Comparison of ENCODE assay signal across 15 cellular contexts in the genomic region with DNA sequence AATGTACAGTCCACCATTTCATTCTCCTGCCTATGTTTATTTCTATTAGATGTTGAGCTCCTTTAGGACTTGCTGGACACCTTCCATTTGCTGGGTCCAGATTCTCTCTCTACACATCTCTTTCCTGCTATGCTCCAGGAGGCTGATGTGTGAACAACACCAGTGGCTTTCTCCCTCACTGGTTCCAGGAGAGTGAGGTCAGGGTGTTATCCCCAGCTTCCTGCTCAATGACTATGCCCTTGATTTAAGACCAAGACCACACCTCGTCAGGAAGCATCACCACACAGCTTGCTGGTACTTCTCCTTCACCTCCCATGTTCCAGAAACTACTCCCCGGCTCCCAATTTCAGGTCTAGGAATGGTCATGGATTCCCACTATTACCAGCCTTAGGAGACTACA. TPM values are rescaled to one million over a fixed set of nuclear protein-coding genes. Genes with fewer than 3 reads are reported as not detected.
A peak's percentile ranks its signal among the peaks of the same experiment; 100 is the strongest.
DNase-seq lines count a peak whose midpoint lies in the region; ATAC-seq and TF ChIP-seq lines count a peak whose summit lies in the region.
"Had no signal": no experiment of that assay in that cellular context is flagged by ENCODE, and none has a peak within 500 bp of the region (broad histone marks: within the 10 kb centered on the region; RNA-seq: fewer than 3 reads in every experiment).

No MANE protein-coding gene starts in this region.

- peaks cover 0 to 11% of the 10 kb centered on the region in 2 donors for H3K36me3 Mint-ChIP-seq in activated naive CD4-positive, alpha-beta T cell treated with anti-CD3 and anti-CD28 coated beads, Interleukin-2, amount 50 U/mL, for 72 hours
- H3K36me3 Mint-ChIP-seq in activated naive CD4-positive, alpha-beta T cell treated with anti-CD3 and anti-CD28 coated beads, Interleukin-2, amount 10 ng/mL, durations not matched to agents 7 days and 5 days: peaks cover 11% of the 10 kb centered on the region
- H3K36me3 Mint-ChIP-seq in T-cell (no peaks in the 10 kb centered on the region), natural killer cell (no peaks in the 10 kb centered on the region)
- H3K36me3 Mint-ChIP-seq in central memory CD8-positive, alpha-beta T cell (ENCODE audit: insufficient read depth): peaks cover 5% of the 10 kb centered on the region

- H3K27me3 Mint-ChIP-seq in activated naive CD4-positive, alpha-beta T cell treated with anti-CD3 and anti-CD28 coated beads, Interleukin-2, amount 10 ng/mL, durations not matched to agents 7 days and 5 days: no peaks in the 10 kb centered on the region
- H3K27me3 Mint-ChIP-seq in T-cell (no peaks in the 10 kb centered on the region), natural killer cell (ENCODE audit: low read depth in 2 of 2) (no peaks in the 10 kb centered on the region)
- no peaks in the 10 kb centered on the region for H3K27me3 Mint-ChIP-seq in central memory CD8-positive, alpha-beta T cell

- intact Hi-C loops in natural killer cell (cut with micrococcal nuclease) (no loop called here), upper lobe of right lung (cut with DNase I) (no loop called here)

- POLR2A ChIA-PET in T-cell (lab: Charles Lee): no interaction called here

- peak overlapping the region; percentile 7 to 58 for H3K27ac Mint-ChIP-seq in activated naive CD4-positive, alpha-beta T cell treated with anti-CD3 and anti-CD28 coated beads, Interleukin-2, amount 50 U/mL, for 72 hours
- H3K27ac Mint-ChIP-seq in activated naive CD4-positive, alpha-beta T cell treated with anti-CD3 and anti-CD28 coated beads, Interleukin-2, amount 10 ng/mL, durations not matched to agents 7 days and 5 days: no peak overlapping the region
- H3K27ac Mint-ChIP-seq in T-cell (peak overlapping the region; percentile 83 to 87), natural killer cell (peak overlapping the region; percentile 27 to 50)
- peak overlapping the region; percentile 90 for H3K27ac Mint-ChIP-seq in central memory CD8-positive, alpha-beta T cell (ENCODE audit: low read depth)

- TF ChIP-seq CTCF in natural killer cell (IDR thresholded peaks at IDR 0.05): no peak
- no peak for TF ChIP-seq CTCF in upper lobe of right lung (IDR thresholded peaks at IDR 0.05)

- no peak for DNase-seq in activated naive CD4-positive, alpha-beta T cell treated with anti-CD3 and anti-CD28 coated beads, Interleukin-2, amount 50 U/mL, for 72 hours (ENCODE audit: low spot score in 2 of 2)
- DNase-seq in activated naive CD4-positive, alpha-beta T cell treated with anti-CD3 and anti-CD28 coated beads, Interleukin-2, amount 10 ng/mL, durations not matched to agents 7 days and 5 days: no peak
- DNase-seq in T-cell (no peak), natural killer cell (no peak), RPMI8226 (no peak), midbrain (lab: John Stamatoyannopoulos, UW) (no peak), upper lobe of right lung (no peak)
- no peak for DNase-seq in central memory CD8-positive, alpha-beta T cell (ENCODE audit: low spot score in 2 of 2)
- DNase-seq: ACHN, DMS 273 treated with DMSO at 0.1 percent for 48 hours, KBM-7, NCI-H1092 treated with DMSO at 0.1 percent for 48 hours, NCI-H1694, NCI-H345, NCI-H526 treated with DMSO at 0.1 percent for 48 hours had no signal

- CTCF ChIA-PET in activated naive CD4-positive, alpha-beta T cell treated with anti-CD3 and anti-CD28 coated beads, Interleukin-2, amount 10 ng/mL, durations not matched to agents 7 days and 5 days (lab: Charles Lee): no interaction called here
- CTCF ChIA-PET in T-cell (lab: Charles Lee): interaction anchor here in 1 of 2 donors (2.0 kb wide), 1 partner anchor 34 kb away, joined by 6 read pairs; no protein-coding TSS in a partner anchor

- H3K27me3 ChIP-seq in upper lobe of right lung: no peaks in the 10 kb centered on the region

- H3K27ac ChIP-seq in upper lobe of right lung: no peak overlapping the region

- no peaks in the 10 kb centered on the region for H3K36me3 ChIP-seq in upper lobe of right lung

- H3K9me3 Mint-ChIP-seq in activated naive CD4-positive, alpha-beta T cell treated with anti-CD3 and anti-CD28 coated beads, Interleukin-2, amount 50 U/mL, for 72 hours: peaks cover 0 to 25% of the 10 kb centered on the region in 2 donors
- peaks cover 3% of the 10 kb centered on the region for H3K9me3 Mint-ChIP-seq in activated naive CD4-positive, alpha-beta T cell treated with anti-CD3 and anti-CD28 coated beads, Interleukin-2, amount 10 ng/mL, durations not matched to agents 7 days and 5 days
- H3K9me3 Mint-ChIP-seq in T-cell (peaks cover 0 to 11% (median 4%) of the 10 kb centered on the region in 3 donors), natural killer cell (peaks cover 0 to 4% of the 10 kb centered on the region in 2 donors)
- H3K9me3 Mint-ChIP-seq in central memory CD8-positive, alpha-beta T cell: peaks cover 10% of the 10 kb centered on the region

- no peaks in the 10 kb centered on the region for H3K4me1 ChIP-seq in upper lobe of right lung

- H3K9me3 ChIP-seq in upper lobe of right lung: no peaks in the 10 kb centered on the region

- no peak overlapping the region for H3K4me3 ChIP-seq in upper lobe of right lung

- H3K4me3 Mint-ChIP-seq in activated naive CD4-positive, alpha-beta T cell treated with anti-CD3 and anti-CD28 coated beads, Interleukin-2, amount 10 ng/mL, durations not matched to agents 7 days and 5 days: no peak overlapping the region
- H3K4me3 Mint-ChIP-seq in T-cell (peak overlapping the region in 1 of 3 donors; percentile 51), natural killer cell (peak overlapping the region; percentile 58)
- peak overlapping the region; percentile 50 for H3K4me3 Mint-ChIP-seq in central memory CD8-positive, alpha-beta T cell

- H3K4me1 Mint-ChIP-seq in activated naive CD4-positive, alpha-beta T cell treated with anti-CD3 and anti-CD28 coated beads, Interleukin-2, amount 10 ng/mL, durations not matched to agents 7 days and 5 days: peaks cover 51% of the 10 kb centered on the region
- H3K4me1 Mint-ChIP-seq in T-cell (peaks cover 50 to 61% (median 53%) of the 10 kb centered on the region in 3 donors), natural killer cell (peaks cover 55 to 68% of the 10 kb centered on the region in 2 donors)
- H3K4me1 Mint-ChIP-seq in central memory CD8-positive, alpha-beta T cell: peaks cover 67% of the 10 kb centered on the region

- peak in 1 of 2 donors; percentile 38 for ATAC-seq in activated naive CD4-positive, alpha-beta T cell treated with anti-CD3 and anti-CD28 coated beads, Interleukin-2, amount 50 U/mL, for 72 hours
- ATAC-seq in T-cell (replicated peaks in 1 of 4) (no peak), natural killer cell (peak in 1 of 3 donors; percentile 35), upper lobe of right lung (no peak)
- ATAC-seq in central memory CD8-positive, alpha-beta T cell (replicated peaks; ENCODE audit: extremely low read depth, poor library complexity, severe bottlenecking): no peak

RNA-seq across cellular contexts. Expression of a gene that starts 31.3 kb away (rescaled TPM):
- 10 to 100 TPM; 13.6 to 17.3 TPM for total RNA-seq in activated naive CD4-positive, alpha-beta T cell treated with anti-CD3 and anti-CD28 coated beads, Interleukin-2, amount 50 U/mL, for 72 hours
- total RNA-seq in T-cell (10 to 100 TPM in 4 of 5 donors, 1 to 10 TPM in 1; 9.6 to 28.2 (median 23.1) TPM), natural killer cell (10 to 100 TPM in 2 of 3 donors, 1 to 10 TPM in 1; 8.2 to 14.7 (median 12.2) TPM), upper lobe of right lung (7.8 TPM)
